In genomic region chr15:92810418-92811138, GRCh38 we compare ENCODE assay signal across 8 cellular contexts.
A peak's percentile ranks its signal among the peaks of the same experiment; 100 is the strongest.
DNase-seq lines count a peak whose midpoint lies in the region; ATAC-seq, FAIRE-seq and TF ChIP-seq lines count a peak whose summit lies in the region.

No MANE protein-coding gene starts in this region.

- H3K9me3 ChIP-seq in GM12878 (replicated peaks; ENCODE audit: control insufficient read depth, insufficient read depth, low read length) (no peaks in the 10 kb centered on the region), iPS-18a (ENCODE audit: control insufficient read depth, low read depth, low read length) (no peaks in the 10 kb centered on the region), skeletal muscle satellite cell (replicated peaks; ENCODE audit: low read length) (no peaks in the 10 kb centered on the region)

- H3K4me2 ChIP-seq in GM12878 (ENCODE audit: control insufficient read depth, insufficient read depth) = peak overlapping the region; percentile 98
- H3K4me2 ChIP-seq in skeletal muscle satellite cell (ENCODE audit: low read length) = peak overlapping the region; percentile 97

- H3K36me3 ChIP-seq in GM12878 (ENCODE audit: control insufficient read depth in 2 of 2, insufficient read depth in 2 of 2, low read length in 1 of 2) (no peaks in the 10 kb centered on the region), iPS-18a (ENCODE audit: control insufficient read depth, low read depth, low read length) (no peaks in the 10 kb centered on the region), skeletal muscle satellite cell (ENCODE audit: insufficient read depth, low read length) (no peaks in the 10 kb centered on the region)

- peaks cover 25% of the 10 kb centered on the region for H3K79me2 ChIP-seq in GM12878 (ENCODE audit: control insufficient read depth, insufficient read depth, low read length)

- TF ChIP-seq POLR2A in GM12878 (IDR thresholded peaks at IDR 0.05; ENCODE audit: low read depth, low read length) = no peak

- H3K27ac ChIP-seq in GM12878 (ENCODE audit: control insufficient read depth, insufficient read depth) (peak overlapping the region; percentile 100), iPS-18a (ENCODE audit: low read length) (peak overlapping the region; percentile 100)

- TF ChIP-seq RAD21 in GM12878 (IDR thresholded peaks at IDR 0.05; ENCODE audit: insufficient read depth, low read depth, low read length) = no peak

- H3K4me3 ChIP-seq in GM12878 = peak overlapping the region; percentile 67
- peak overlapping the region; percentile 83 for H3K4me3 ChIP-seq in iPS-18a (ENCODE audit: low read length)
- H3K4me3 ChIP-seq in skeletal muscle satellite cell (ENCODE audit: low read length) = peak overlapping the region; percentile 76

- ATAC-seq in GM12878 (peak; percentile 11), GM19467 (IDR thresholded peaks at IDR 0.05; ENCODE audit: unreplicated experiment) (no peak), GM19463 (IDR thresholded peaks at IDR 0.05; ENCODE audit: unreplicated experiment) (no peak)

- BruUV-seq in GM12878 (replicated peaks; lab: Mats Ljungman, UMichigan) = no TSS peak

- no peak for FAIRE-seq in GM12878 (lab: Jason Lieb, UNC)

- no peak; a peak in 1 of 4 replicates for TF ChIP-seq EP300 in GM12878 (IDR thresholded peaks at IDR 0.05; ENCODE audit: borderline replicate concordance in 1 of 2, control insufficient read depth in 1 of 2, low read depth in 2 of 2, low read length in 2 of 2)

- H4K20me1 ChIP-seq in GM12878 (ENCODE audit: control insufficient read depth, insufficient read depth) = no peaks in the 10 kb centered on the region

- CTCF ChIA-PET in GM12878 (lab: Yijun Ruan, JAX) = interaction anchor here (0.7 to 5.6 kb wide), 15 partner anchors 10 to 109 kb away, joined by 3 to 64 read pairs (median 6); partner anchors contain the start of gene CHD2

- DNase-seq in DMS 273 treated with DMSO at 0.1 percent for 48 hours (lab: John Stamatoyannopoulos, UW) (peak; percentile 79), KBM-7 (peak; percentile 58), OCI-M1 (lab: John Stamatoyannopoulos, UW) (peak; percentile 95), GM12878 (ENCODE audit: low read depth, low spot score) (no peak)

- H3K9ac ChIP-seq in GM12878 (ENCODE audit: control insufficient read depth, insufficient read depth, low read length) = peak overlapping the region; percentile 100
- peak overlapping the region; percentile 100 for H3K9ac ChIP-seq in iPS-18a (ENCODE audit: low read length)
- H3K9ac ChIP-seq in skeletal muscle satellite cell (ENCODE audit: low read depth, low read length) = peak overlapping the region; percentile 95

- in situ Hi-C loops in KBM-7 (cut with MboI; ENCODE audit: low pct_unique_long_range_greater_than_20kb, low sequenced_read_pairs) = no loop called here
- in situ Hi-C loops in GM12878 (cut with MboI) = loop anchor here (10.0 kb wide), 1 partner anchor 74 kb away; no protein-coding TSS in a partner anchor

- H3K4me1 ChIP-seq in GM12878 (ENCODE audit: control insufficient read depth, insufficient read depth, low read length) (no peaks in the 10 kb centered on the region; the same call in 1 of the 2 replicates), iPS-18a (ENCODE audit: control insufficient read depth, low read depth, low read length) (peaks cover 30% of the 10 kb centered on the region), skeletal muscle satellite cell (ENCODE audit: control insufficient read depth, insufficient read depth, low read length) (peaks cover 30% of the 10 kb centered on the region)

- RAD21 ChIA-PET in GM12878 (lab: Charles Lee; ENCODE audit: unreplicated experiment) = interaction anchor here (0.9 to 7.6 kb wide), 13 partner anchors 10 to 106 kb away, joined by 3 to 174 read pairs (median 23); partner anchors contain the start of gene CHD2

- 16% methylated on average over 10 of the region's 10 CpGs for WGBS in GM12878 (ENCODE audit: insufficient coverage, insufficient replicate concordance, low lambda C conversion rate, missing lambda C conversion rate)

- POLR2A ChIA-PET in GM12878 (lab: Charles Lee) = interaction anchor here (0.6 to 6.8 kb wide), 20 partner anchors 9 to 169 kb away, joined by 3 to 157 read pairs (median 4); partner anchors contain the start of gene CHD2

- intact Hi-C loops in GM12878 (cut with micrococcal nuclease; ENCODE audit: unreplicated experiment) = no loop called here

- SMC1A ChIA-PET in GM12878 (lab: Charles Lee; ENCODE audit: uncharacterized antibody, unreplicated experiment) = interaction anchor here (0.6 to 7.7 kb wide), 17 partner anchors 11 to 122 kb away, joined by 3 to 150 read pairs (median 6); partner anchors contain the start of gene CHD2

- TF ChIP-seq CTCF in GM12878 (IDR thresholded peaks at IDR 0.05 in 2 of 3, conservative IDR thresholded peaks at IDR 0.05 in 1 of 3; ENCODE audit: control insufficient read depth in 2 of 3, extremely low read depth in 1 of 3, insufficient read depth in 1 of 3, low read depth in 3 of 3, low read length in 3 of 3) = no peak

- no peaks in the 10 kb centered on the region for H3K27me3 ChIP-seq in GM12878 (replicated peaks in 1 of 2; ENCODE audit: control insufficient read depth in 2 of 2, insufficient read depth in 2 of 2, low read length in 1 of 2)
- no peaks in the 10 kb centered on the region for H3K27me3 ChIP-seq in iPS-18a (ENCODE audit: control insufficient read depth, insufficient read depth, low read length)
- no peaks in the 10 kb centered on the region for H3K27me3 ChIP-seq in skeletal muscle satellite cell (ENCODE audit: control insufficient read depth, insufficient read depth, low read length)

- H2AFZ ChIP-seq in GM12878 (ENCODE audit: control insufficient read depth, low read depth, low read length) = peak overlapping the region; percentile 75

TF ChIP-seq in GM12878, 131 proteins besides CTCF, POLR2A, EP300 and RAD21 (continues in another document):
- no peak for TF ChIP-seq TAF1 (IDR thresholded peaks at IDR 0.05; ENCODE audit: borderline replicate concordance, low read depth, low read length)
- no peak for TF ChIP-seq HDAC6 (IDR thresholded peaks at IDR 0.05; ENCODE audit: unreplicated experiment)
- no peak for TF ChIP-seq MYB (IDR thresholded peaks at IDR 0.05; ENCODE audit: borderline replicate concordance, low read depth, low read length)
- TF ChIP-seq, protein P1, sequence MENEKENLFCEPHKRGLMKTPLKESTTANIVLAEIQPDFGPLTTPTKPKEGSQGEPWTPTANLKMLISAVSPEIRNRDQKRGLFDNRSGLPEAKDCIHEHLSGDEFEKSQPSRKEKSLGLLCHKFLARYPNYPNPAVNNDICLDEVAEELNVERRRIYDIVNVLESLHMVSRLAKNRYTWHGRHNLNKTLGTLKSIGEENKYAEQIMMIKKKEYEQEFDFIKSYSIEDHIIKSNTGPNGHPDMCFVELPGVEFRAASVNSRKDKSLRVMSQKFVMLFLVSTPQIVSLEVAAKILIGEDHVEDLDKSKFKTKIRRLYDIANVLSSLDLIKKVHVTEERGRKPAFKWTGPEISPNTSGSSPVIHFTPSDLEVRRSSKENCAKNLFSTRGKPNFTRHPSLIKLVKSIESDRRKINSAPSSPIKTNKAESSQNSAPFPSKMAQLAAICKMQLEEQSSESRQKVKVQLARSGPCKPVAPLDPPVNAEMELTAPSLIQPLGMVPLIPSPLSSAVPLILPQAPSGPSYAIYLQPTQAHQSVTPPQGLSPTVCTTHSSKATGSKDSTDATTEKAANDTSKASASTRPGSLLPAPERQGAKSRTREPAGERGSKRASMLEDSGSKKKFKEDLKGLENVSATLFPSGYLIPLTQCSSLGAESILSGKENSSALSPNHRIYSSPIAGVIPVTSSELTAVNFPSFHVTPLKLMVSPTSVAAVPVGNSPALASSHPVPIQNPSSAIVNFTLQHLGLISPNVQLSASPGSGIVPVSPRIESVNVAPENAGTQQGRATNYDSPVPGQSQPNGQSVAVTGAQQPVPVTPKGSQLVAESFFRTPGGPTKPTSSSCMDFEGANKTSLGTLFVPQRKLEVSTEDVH (IDR thresholded peaks at IDR 0.05; ENCODE audit: low read depth, partially characterized antibody) = no peak
- TF ChIP-seq CEBPZ (IDR thresholded peaks at IDR 0.05; ENCODE audit: low read depth, low read length) = no peak
- no peak for TF ChIP-seq CBX5 (IDR thresholded peaks at IDR 0.05; ENCODE audit: low read depth)
- no peak for TF ChIP-seq MLLT1 (IDR thresholded peaks at IDR 0.05)
- no peak for TF ChIP-seq MEF2A (IDR thresholded peaks at IDR 0.05; ENCODE audit: insufficient read depth, low read depth, low read length)
- TF ChIP-seq LARP7 (IDR thresholded peaks at IDR 0.05) = no peak
